In the genomic region with DNA sequence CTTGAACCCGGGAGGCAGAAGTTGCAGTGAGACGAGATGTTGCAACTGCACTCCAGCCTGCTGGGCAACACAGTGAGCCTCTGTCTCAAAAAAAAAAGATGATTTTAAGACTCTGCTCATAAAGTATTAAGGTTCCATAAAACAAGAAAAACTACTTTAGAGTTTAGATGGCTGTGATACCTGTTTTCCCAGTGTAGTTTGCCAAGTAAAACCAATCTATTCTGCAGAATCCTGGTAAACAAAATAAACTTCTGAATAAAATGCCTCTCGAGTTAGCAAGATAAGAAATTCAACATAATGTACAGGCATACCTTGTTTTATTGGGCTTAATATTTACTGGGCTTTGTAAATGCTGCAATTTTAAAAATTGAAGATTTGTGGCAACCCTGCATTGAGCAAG, we compare ENCODE assay signal across 19 cellular contexts.
"Had no signal": no experiment of that assay in that cellular context is flagged by ENCODE, and none has a peak within 500 bp of the region (broad histone marks: within the 10 kb centered on the region; RNA-seq: fewer than 3 reads in every experiment).

No MANE protein-coding gene starts in this region.

- ATAC-seq: Panc1 had no signal

- DNase-seq: Karpas-422, KG1, MM.1S, NCI-H1092 treated with DMSO at 0.1 percent for 48 hours, NCI-H1436, NCI-H187, NCI-H2029, NCI-H2081 treated with DMSO at 0.1 percent for 48 hours, NCI-H2171, NCI-H226, NCI-H446, NCI-H510A, NCI-H524 treated with DMSO at 0.1 percent for 48 hours, NCI-H69, NCI-H774, SHP77, SK-N-SH had no signal

- H3K9me3 ChIP-seq: SK-N-SH had no signal

- H3K27ac ChIP-seq: RWPE1 had no signal
